ENCODE assay signal across 25 cellular contexts in genomic region chr1:24459551-24460266, GRCh38. TPM values are rescaled to one million over a fixed set of nuclear protein-coding genes. Genes with fewer than 3 reads are reported as not detected.
DNase-seq lines count a peak whose midpoint lies in the region; FAIRE-seq lines count a peak whose summit lies in the region.
"Had no signal": no experiment of that assay in that cellular context is flagged by ENCODE, and none has a peak within 500 bp of the region (broad histone marks: within the 10 kb centered on the region; RNA-seq: fewer than 3 reads in every experiment).

No MANE protein-coding gene starts in this region.

- H3K4me2 ChIP-seq in mesendoderm (ENCODE audit: low read length): no peak overlapping the region

- H2BK5ac ChIP-seq in mesendoderm (ENCODE audit: low read length): no peak overlapping the region

- peaks cover 9% of the 10 kb centered on the region for H3K9me3 Mint-ChIP-seq in activated T-cell treated with anti-CD3 and anti-CD28 coated beads, Interleukin-2, amount 50 U/mL, for 24 hours
- no peaks in the 10 kb centered on the region for H3K9me3 Mint-ChIP-seq in CD8-positive, alpha-beta memory T cell

- no peaks in the 10 kb centered on the region for H3K9me3 ChIP-seq in CD8-positive, alpha-beta memory T cell (ENCODE audit: low read length)
- H3K9me3 ChIP-seq: adrenal gland, breast epithelium, right atrium auricular region, upper lobe of left lung had no signal

- no peak overlapping the region for H3K18ac ChIP-seq in mesendoderm (ENCODE audit: low read length)

- CTCF ChIA-PET in CD8-positive, alpha-beta memory T cell (lab: Charles Lee): interaction anchor here (0.7 to 1.5 kb wide), 4 partner anchors 17 to 76 kb away, joined by 3 to 4 read pairs (median 3); no protein-coding TSS in a partner anchor

- no peak overlapping the region for H3K4ac ChIP-seq in mesendoderm (ENCODE audit: low read depth, low read length)

- H3K4me3 Mint-ChIP-seq in activated T-cell treated with anti-CD3 and anti-CD28 coated beads, Interleukin-2, amount 50 U/mL, for 24 hours: no peak overlapping the region
- H3K4me3 Mint-ChIP-seq in CD8-positive, alpha-beta memory T cell: no peak overlapping the region

- H2AK5ac ChIP-seq in mesendoderm (ENCODE audit: low read length): no peak overlapping the region

- no peak overlapping the region for H3K56ac ChIP-seq in mesendoderm (ENCODE audit: low read length)

- DNase-seq in activated T-cell treated with anti-CD3 and anti-CD28 coated beads, Interleukin-2, amount 50 U/mL, for 24 hours: no peak
- no peak for DNase-seq in activated T-cell treated with anti-CD3 and anti-CD28 coated beads, Interleukin-2, amount 50 U/mL, for 48 hours
- DNase-seq in RCC 7860 (ENCODE audit: low spot score) (peak; percentile 95), epidermal melanocyte (ENCODE audit: insufficient read length, low spot score) (peak; percentile 17), renal cortical epithelial cell (ENCODE audit: low read depth) (peak; percentile 91), mesendoderm (no peak), NCI-H2081 treated with DMSO at 0.1 percent for 48 hours (lab: John Stamatoyannopoulos, UW) (no peak)
- no peak for DNase-seq in CD8-positive, alpha-beta memory T cell
- DNase-seq: adrenal gland; glutamatergic neuron; HCEC 1CT; left colon; mesenchymal stem cell; MM.1S; NCI-H1436 treated with DMSO at 0.1 percent for 48 hours; NCI-H526 treated with DMSO at 0.1 percent for 48 hours; stimulated activated CD4-positive, alpha-beta T cell treated with anti-CD3 and anti-CD28 coated beads, Interleukin-12 subunit alpha, Interleukin-12 subunit beta, amount 100 ng/mL, for 4 hours; T-helper 9 cell; upper lobe of left lung had no signal

- FAIRE-seq in RCC 7860 (lab: Jason Lieb, UNC): peak; percentile 97
- FAIRE-seq: D721Med, GM18507, K562 had no signal

- H2BK120ac ChIP-seq in mesendoderm (ENCODE audit: low read depth, low read length): no peak overlapping the region

- H3K36me3 Mint-ChIP-seq in activated T-cell treated with anti-CD3 and anti-CD28 coated beads, Interleukin-2, amount 50 U/mL, for 24 hours (ENCODE audit: low read depth): peaks cover 91% of the 10 kb centered on the region
- peaks cover 18 to 89% (median 34%) of the 10 kb centered on the region in 3 donors for H3K36me3 Mint-ChIP-seq in CD8-positive, alpha-beta memory T cell

- POLR2A ChIA-PET in CD8-positive, alpha-beta memory T cell (lab: Charles Lee): no interaction called here

- H3K36me3 ChIP-seq in CD8-positive, alpha-beta memory T cell (ENCODE audit: insufficient read depth, low read length): peaks cover 52% of the 10 kb centered on the region
- no peaks in the 10 kb centered on the region for H3K36me3 ChIP-seq in mesendoderm (ENCODE audit: control insufficient read depth, insufficient read depth, low read length)
- H3K36me3 ChIP-seq: breast epithelium had no signal

- no peak overlapping the region for H3K23ac ChIP-seq in mesendoderm (ENCODE audit: low read length)

- peaks cover 33% of the 10 kb centered on the region for H3K4me1 Mint-ChIP-seq in activated T-cell treated with anti-CD3 and anti-CD28 coated beads, Interleukin-2, amount 50 U/mL, for 24 hours (ENCODE audit: low read depth)
- H3K4me1 Mint-ChIP-seq in CD8-positive, alpha-beta memory T cell: peaks cover 6 to 10% (median 10%) of the 10 kb centered on the region in 3 donors

- no CpG with 5 or more reads among the region's 6 CpGs for WGBS in mesendoderm (ENCODE audit: extremely low coverage, insufficient coverage, low lambda C conversion rate)

- no peaks in the 10 kb centered on the region for H3K79me2 ChIP-seq in mesendoderm (ENCODE audit: control insufficient read depth, insufficient read depth, low read length)

- H4K8ac ChIP-seq in mesendoderm (ENCODE audit: low read depth, low read length): no peak overlapping the region

- H3K27me3 Mint-ChIP-seq in activated T-cell treated with anti-CD3 and anti-CD28 coated beads, Interleukin-2, amount 50 U/mL, for 24 hours: no peaks in the 10 kb centered on the region
- no peaks in the 10 kb centered on the region for H3K27me3 Mint-ChIP-seq in CD8-positive, alpha-beta memory T cell

- H3K27ac Mint-ChIP-seq in activated T-cell treated with anti-CD3 and anti-CD28 coated beads, Interleukin-2, amount 50 U/mL, for 24 hours: peak overlapping the region; percentile 50
- peak overlapping the region in 2 of 8 donors; percentile 91 to 96 for H3K27ac Mint-ChIP-seq in CD8-positive, alpha-beta memory T cell

- no peak overlapping the region for H2BK15ac ChIP-seq in mesendoderm (replicated peaks; ENCODE audit: low read depth)

- no peaks in the 10 kb centered on the region for H3K79me1 ChIP-seq in mesendoderm (ENCODE audit: low read length)

- H3K4me3 ChIP-seq in CD8-positive, alpha-beta memory T cell (ENCODE audit: low read length): no peak overlapping the region
- no peak overlapping the region for H3K4me3 ChIP-seq in mesendoderm (ENCODE audit: low read length)
- H3K4me3 ChIP-seq: adrenal gland, breast epithelium, coronary artery, K562, right atrium auricular region, upper lobe of left lung had no signal

- H4K5ac ChIP-seq in mesendoderm (ENCODE audit: low read length): no peak overlapping the region

- no peak overlapping the region for H3K9ac ChIP-seq in mesendoderm (ENCODE audit: low read length)

- no peak overlapping the region for H3K27ac ChIP-seq in CD8-positive, alpha-beta memory T cell (ENCODE audit: low read depth, low read length)
- no peak overlapping the region for H3K27ac ChIP-seq in mesendoderm (ENCODE audit: low read depth, low read length)
- H3K27ac ChIP-seq: adrenal gland, breast epithelium, coronary artery, right atrium auricular region, upper lobe of left lung had no signal

- peaks cover 16% of the 10 kb centered on the region for H3K4me1 ChIP-seq in CD8-positive, alpha-beta memory T cell (ENCODE audit: insufficient read depth, low read length)
- peaks cover 8% of the 10 kb centered on the region for H3K4me1 ChIP-seq in mesendoderm (ENCODE audit: control insufficient read depth, low read depth, low read length)
- H3K4me1 ChIP-seq: adrenal gland, breast epithelium, right atrium auricular region, upper lobe of left lung had no signal

- no peaks in the 10 kb centered on the region for H3K27me3 ChIP-seq in CD8-positive, alpha-beta memory T cell (ENCODE audit: insufficient read depth, low read length, poor library complexity, severe bottlenecking)
- H3K27me3 ChIP-seq in mesendoderm (ENCODE audit: insufficient read depth, low read length, poor library complexity): no peaks in the 10 kb centered on the region
- H3K27me3 ChIP-seq: adrenal gland, breast epithelium, right atrium auricular region, upper lobe of left lung had no signal

RNA-seq across cellular contexts. Expression of gene RCAN3, which starts 42.9 kb away (rescaled TPM):
- total RNA-seq in renal cortical epithelial cell: 17.9 and 20.2 TPM in 2 replicates
- total RNA-seq in CD8-positive, alpha-beta memory T cell: 10 to 100 TPM; 62.6 to 64.0 TPM
- polyA plus RNA-seq in CD8-positive, alpha-beta memory T cell: 66.7 TPM
- polyA plus RNA-seq in mesendoderm (2013, experiment 1 of 2): 13.0 TPM
- polyA plus RNA-seq in mesendoderm (2013, experiment 2 of 2): 13.4 TPM

RNA-seq across cellular contexts. Expression of gene NIPAL3, which starts 44.1 kb away (rescaled TPM):
- total RNA-seq in renal cortical epithelial cell: 60.4 and 95.8 TPM in 2 replicates
- total RNA-seq in CD8-positive, alpha-beta memory T cell: 10 to 100 TPM; 31.3 to 33.2 TPM
- 55.5 TPM for polyA plus RNA-seq in CD8-positive, alpha-beta memory T cell
- 3.5 TPM for polyA plus RNA-seq in mesendoderm (2013, experiment 1 of 2)
- polyA plus RNA-seq in mesendoderm (2013, experiment 2 of 2): 3.6 TPM

RNA-seq across cellular contexts. Expression of gene STPG1, which starts 46.1 kb away (rescaled TPM):
- 3.6 and 9.9 TPM in 2 replicates for total RNA-seq in renal cortical epithelial cell
- 1 to 10 TPM; 5.1 to 5.6 TPM for total RNA-seq in CD8-positive, alpha-beta memory T cell
- 4.9 TPM for polyA plus RNA-seq in CD8-positive, alpha-beta memory T cell
- 7.7 TPM for polyA plus RNA-seq in mesendoderm (2013, experiment 1 of 2)
- 8.9 TPM for polyA plus RNA-seq in mesendoderm (2013, experiment 2 of 2)

Comparison
In these comparisons a context has a peak if more than half of its experiments do, and no peak if none do; other contexts are left out.
1. DNase-seq: peak in RCC 7860 (single experiment), epidermal melanocyte (single experiment) and renal cortical epithelial cell (single experiment); none in activated T-cell treated with anti-CD3 and anti-CD28 coated beads, Interleukin-2, amount 50 U/mL, for 24 hours (single experiment), activated T-cell treated with anti-CD3 and anti-CD28 coated beads, Interleukin-2, amount 50 U/mL, for 48 hours (0 of 2), CD8-positive, alpha-beta memory T cell (0 of 5), mesendoderm (single experiment) and NCI-H2081 treated with DMSO at 0.1 percent for 48 hours (single experiment).